Comparison of ENCODE assay signal across 20 cellular contexts in genomic region chr18:36401462-36401861, GRCh38.
"Had no signal": no experiment of that assay in that cellular context is flagged by ENCODE, and none has a peak within 500 bp of the region (broad histone marks: within the 10 kb centered on the region; RNA-seq: fewer than 3 reads in every experiment).

No MANE protein-coding gene starts in this region.

- ATAC-seq: SK-N-SH treated with all-trans-retinoic acid at 6 μM for 48 hours had no signal

- DNase-seq: KBM-7, MV-4-11, NCI-H1092, NCI-H1105 treated with DMSO at 0.1 percent for 48 hours, NCI-H1417 treated with DMSO at 0.1 percent for 48 hours, NCI-H146, NCI-H1694 treated with DMSO at 0.1 percent for 48 hours, NCI-H1930, NCI-H2081, NCI-H2107, NCI-H2227 treated with DMSO at 0.1 percent for 48 hours, NCI-H524 treated with DMSO at 0.1 percent for 48 hours, NCI-H69, NCI-H774, RPMI8226, SHP77 had no signal

- FAIRE-seq: HTR-8/SVneo, RCC 7860 had no signal

- H3K27ac ChIP-seq: HL-60 had no signal
